In genomic region chr6:41577865-41578713, GRCh38 we compare ENCODE assay signal across 8 cellular contexts. TPM values are rescaled to one million over a fixed set of nuclear protein-coding genes. Genes with fewer than 3 reads are reported as not detected.
DNase-seq lines count a peak whose midpoint lies in the region; ATAC-seq and TF ChIP-seq lines count a peak whose summit lies in the region.

No MANE protein-coding gene starts in this region.

- no peak overlapping the region for H3K4me3 Mint-ChIP-seq in effector memory CD8-positive, alpha-beta T cell
- H3K4me3 Mint-ChIP-seq in neural crest cell: peak overlapping the region; percentile 65
- H3K4me3 Mint-ChIP-seq in activated CD4-positive, alpha-beta T cell treated with anti-CD3 and anti-CD28 coated beads for 36 hours: no peak overlapping the region

- H3K9me2 ChIP-seq in OCI-LY7 (ENCODE audit: insufficient read depth, low read length): no peaks in the 10 kb centered on the region

- H3K4me1 ChIP-seq in OCI-LY7 (ENCODE audit: insufficient read depth, low read length, poor library complexity, severe bottlenecking): peaks cover 4% of the 10 kb centered on the region

- no peaks in the 10 kb centered on the region for H3K9me3 ChIP-seq in OCI-LY7 (ENCODE audit: low read length)

- H3K9me3 Mint-ChIP-seq in effector memory CD8-positive, alpha-beta T cell: no peaks in the 10 kb centered on the region
- no peaks in the 10 kb centered on the region for H3K9me3 Mint-ChIP-seq in neural crest cell
- H3K9me3 Mint-ChIP-seq in activated CD4-positive, alpha-beta T cell treated with anti-CD3 and anti-CD28 coated beads for 36 hours (ENCODE audit: low read depth): no peaks in the 10 kb centered on the region

- H3K36me3 Mint-ChIP-seq in effector memory CD8-positive, alpha-beta T cell (ENCODE audit: insufficient read depth): peaks cover 15% of the 10 kb centered on the region
- H3K36me3 Mint-ChIP-seq in neural crest cell (ENCODE audit: low read depth): no peaks in the 10 kb centered on the region
- peaks cover 5% of the 10 kb centered on the region for H3K36me3 Mint-ChIP-seq in activated CD4-positive, alpha-beta T cell treated with anti-CD3 and anti-CD28 coated beads for 36 hours (ENCODE audit: low read depth)

- H3K4me2 ChIP-seq in OCI-LY7 (ENCODE audit: low read length): no peak overlapping the region

- CTCF ChIA-PET in OCI-LY7 (lab: Charles Lee; ENCODE audit: unreplicated experiment): interaction anchor here (0.6 kb wide), 1 partner anchor 78 kb away, joined by 5 read pairs; no protein-coding TSS in a partner anchor
- CTCF ChIA-PET in activated CD4-positive, alpha-beta T cell treated with anti-CD3 and anti-CD28 coated beads for 36 hours (lab: Charles Lee): interaction anchor here (0.6 to 0.7 kb wide), 2 partner anchors 14 to 93 kb away, joined by 3 read pairs; no protein-coding TSS in a partner anchor

- H2AFZ ChIP-seq in OCI-LY7 (ENCODE audit: low read length): no peak overlapping the region

- POLR2A ChIA-PET in OCI-LY7 (lab: Charles Lee): interaction anchor here (0.6 to 0.7 kb wide), 2 partner anchors 95 to 168 kb away, joined by 3 read pairs; no protein-coding TSS in a partner anchor
- POLR2A ChIA-PET in activated CD4-positive, alpha-beta T cell treated with anti-CD3 and anti-CD28 coated beads for 36 hours (lab: Charles Lee): no interaction called here

- no peaks in the 10 kb centered on the region for H4K20me1 ChIP-seq in OCI-LY7 (ENCODE audit: insufficient read depth, low read length)

- H3K79me2 ChIP-seq in OCI-LY7 (ENCODE audit: insufficient read depth, low read depth, low read length): no peaks in the 10 kb centered on the region

- H3K36me3 ChIP-seq in OCI-LY7 (ENCODE audit: insufficient read depth, low read length): no peaks in the 10 kb centered on the region

- no peak for TF ChIP-seq CTCF in neural crest cell (conservative IDR thresholded peaks at IDR 0.05)
- TF ChIP-seq CTCF in OCI-LY7 (conservative IDR thresholded peaks at IDR 0.05; ENCODE audit: low read length): no peak

- no peak overlapping the region for H3K27ac ChIP-seq in OCI-LY7 (ENCODE audit: low read depth, low read length, poor library complexity, severe bottlenecking)

- DNase-seq in HCEC 1CT (peak; percentile 48), NCI-H69 (lab: John Stamatoyannopoulos, UW) (peak; percentile 98), neural crest cell (ENCODE audit: low read depth, low spot score) (peak; percentile 39), OCI-LY7 (ENCODE audit: low spot score) (no peak), posterior vena cava (ENCODE audit: low spot score) (no peak)
- no peak for DNase-seq in effector memory CD8-positive, alpha-beta T cell
- DNase-seq in activated CD4-positive, alpha-beta T cell treated with anti-CD3 and anti-CD28 coated beads for 36 hours: no peak

- H3K27ac Mint-ChIP-seq in effector memory CD8-positive, alpha-beta T cell: peak overlapping the region; percentile 14 to 19
- peak overlapping the region; percentile 85 for H3K27ac Mint-ChIP-seq in neural crest cell (ENCODE audit: unreplicated experiment)
- no peak overlapping the region for H3K27ac Mint-ChIP-seq in activated CD4-positive, alpha-beta T cell treated with anti-CD3 and anti-CD28 coated beads for 36 hours

- no peak overlapping the region for H3K4me3 ChIP-seq in OCI-LY7 (ENCODE audit: low read depth, low read length, poor library complexity, severe bottlenecking)

- peaks cover 14 to 21% of the 10 kb centered on the region in 2 donors for H3K4me1 Mint-ChIP-seq in effector memory CD8-positive, alpha-beta T cell (ENCODE audit: low read depth in 2 of 2)
- H3K4me1 Mint-ChIP-seq in neural crest cell: peaks cover 75% of the 10 kb centered on the region
- H3K4me1 Mint-ChIP-seq in activated CD4-positive, alpha-beta T cell treated with anti-CD3 and anti-CD28 coated beads for 36 hours: no peaks in the 10 kb centered on the region

- no peak for ATAC-seq in effector memory CD8-positive, alpha-beta T cell (replicated peaks)
- no peak for ATAC-seq in HG02623 (IDR thresholded peaks at IDR 0.05; ENCODE audit: unreplicated experiment)
- no peak for ATAC-seq in activated CD4-positive, alpha-beta T cell treated with anti-CD3 and anti-CD28 coated beads for 36 hours

- intact Hi-C loops in OCI-LY7 (cut with micrococcal nuclease; ENCODE audit: unreplicated experiment) (no loop called here), posterior vena cava (cut with DNase I) (no loop called here)
- intact Hi-C loops in activated CD4-positive, alpha-beta T cell treated with anti-CD3 and anti-CD28 coated beads for 36 hours (cut with DNase I, micrococcal nuclease): no loop called here

- BruUV-seq in OCI-LY7 (replicated peaks; lab: Mats Ljungman, UMichigan): no TSS peak

- H3K27me3 Mint-ChIP-seq in effector memory CD8-positive, alpha-beta T cell: no peaks in the 10 kb centered on the region
- no peaks in the 10 kb centered on the region for H3K27me3 Mint-ChIP-seq in neural crest cell (ENCODE audit: low read depth)
- no peaks in the 10 kb centered on the region for H3K27me3 Mint-ChIP-seq in activated CD4-positive, alpha-beta T cell treated with anti-CD3 and anti-CD28 coated beads for 36 hours

RNA-seq across cellular contexts. Expression of gene FOXP4, which starts 31.9 kb away (rescaled TPM):
- 57.9 and 62.4 TPM in 2 replicates for total RNA-seq in neural crest cell
- total RNA-seq in OCI-LY7 (2014; rRNA removed; shearing (Covaris generic)): 5.1 and 6.3 TPM in 2 replicates
- total RNA-seq in OCI-LY7 (2022): 26.3 and 26.7 TPM in 2 replicates
- total RNA-seq in posterior vena cava: 10 to 100 TPM; 16.8 to 26.9 TPM
- total RNA-seq in activated CD4-positive, alpha-beta T cell treated with anti-CD3 and anti-CD28 coated beads for 36 hours: 10 to 100 TPM; 11.1 to 13.8 TPM

Comparison
In these comparisons a context has a peak if more than half of its experiments do, and no peak if none do; other contexts are left out.
1. DNase-seq: peak in HCEC 1CT (single experiment), NCI-H69 (single experiment) and neural crest cell (single experiment); none in effector memory CD8-positive, alpha-beta T cell (0 of 3), OCI-LY7 (single experiment), posterior vena cava (single experiment) and activated CD4-positive, alpha-beta T cell treated with anti-CD3 and anti-CD28 coated beads for 36 hours (single experiment).